ENCODE assay signal across 1 cellular context in genomic region chr1:2528016-2528415, GRCh38.
TF ChIP-seq lines count a peak whose summit lies in the region.

No MANE protein-coding gene starts in this region.

TF ChIP-seq in HepG2, 621 proteins besides CTCF, POLR2A, EP300 and RAD21:
- TF ChIP-seq THAP11 (CRISPR knock-in tag; IDR thresholded peaks at IDR 0.05) (0 out of 2 replicates have a peak, but pooled peaks have one; percentile 2), CERS6 (CRISPR knock-in tag; IDR thresholded peaks at IDR 0.05) (0 out of 2 replicates have a peak, but pooled peaks have one; percentile 47), ZC3H4 (CRISPR knock-in tag; IDR thresholded peaks at IDR 0.05; ENCODE audit: borderline replicate concordance) (no peak), THRA (CRISPR knock-in tag; IDR thresholded peaks at IDR 0.05; ENCODE audit: borderline replicate concordance) (no peak), HNRNPL (IDR thresholded peaks at IDR 0.05; ENCODE audit: low read depth, low read length) (0 out of 2 replicates have a peak, but pooled peaks have one; percentile 46), REPIN1 (CRISPR knock-in tag; IDR thresholded peaks at IDR 0.05; ENCODE audit: borderline replicate concordance, low read depth) (no peak)
